22 cellular contexts compared by ENCODE assay signal in the genomic region with DNA sequence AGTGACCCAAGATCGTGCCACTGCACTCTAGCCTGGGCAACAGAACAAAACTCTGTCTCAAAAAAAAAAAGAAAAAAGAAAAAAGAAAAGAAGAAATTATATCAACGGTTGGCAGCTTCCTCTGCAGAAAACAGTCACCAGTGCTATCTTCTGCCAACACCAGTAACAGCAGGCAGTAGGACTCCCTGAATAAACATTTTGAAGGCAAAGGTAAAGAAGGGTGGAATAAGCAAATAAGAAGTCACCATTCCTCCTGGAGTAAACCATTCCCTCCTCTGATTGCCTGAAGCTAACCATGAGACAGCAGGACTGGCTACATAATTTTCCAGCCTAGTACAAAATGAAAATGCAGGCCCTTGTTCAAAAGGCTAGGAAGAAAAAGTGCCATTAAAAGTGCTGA. TPM values are rescaled to one million over a fixed set of nuclear protein-coding genes. Genes with fewer than 3 reads are reported as not detected.
DNase-seq lines count a peak whose midpoint lies in the region; ATAC-seq and TF ChIP-seq lines count a peak whose summit lies in the region.
"Had no signal": no experiment of that assay in that cellular context is flagged by ENCODE, and none has a peak within 500 bp of the region (broad histone marks: within the 10 kb centered on the region; RNA-seq: fewer than 3 reads in every experiment).

No MANE protein-coding gene starts in this region.

- intact Hi-C loops in colonic mucosa (cut with DNase I): no loop called here
- intact Hi-C loops in sigmoid colon (cut with DNase I): no loop called here

- H3K4me3 ChIP-seq in colonic mucosa (no peak overlapping the region), sigmoid colon (no peak overlapping the region)
- H3K4me3 ChIP-seq: esophagus squamous epithelium, psoas muscle, SJSA1, tibial nerve had no signal

- H3K27me3 ChIP-seq in colonic mucosa (no peaks in the 10 kb centered on the region), sigmoid colon (no peaks in the 10 kb centered on the region)
- H3K27me3 ChIP-seq: esophagus squamous epithelium, SJSA1, tibial nerve had no signal

- TF ChIP-seq CTCF in colonic mucosa (IDR thresholded peaks at IDR 0.05) (no peak), sigmoid colon (IDR thresholded peaks at IDR 0.05) (no peak)

- no peak for TF ChIP-seq EP300 in sigmoid colon (IDR thresholded peaks at IDR 0.05)

- 10 to 44% methylated on average over 2 of the region's 2 CpGs for WGBS in sigmoid colon, 2 donors

- H3K9me3 ChIP-seq in colonic mucosa (no peaks in the 10 kb centered on the region), sigmoid colon (no peaks in the 10 kb centered on the region)
- H3K9me3 ChIP-seq: esophagus squamous epithelium, psoas muscle, SJSA1, tibial nerve had no signal

- H3K36me3 ChIP-seq in colonic mucosa (no peaks in the 10 kb centered on the region), sigmoid colon (no peaks in the 10 kb centered on the region)
- H3K36me3 ChIP-seq: esophagus squamous epithelium, SJSA1, tibial nerve had no signal

- peaks cover 7% of the 10 kb centered on the region for H3K4me1 ChIP-seq in colonic mucosa
- H3K4me1 ChIP-seq in sigmoid colon: peaks cover 0 to 22% (median 13%) of the 10 kb centered on the region in 4 donors
- H3K4me1 ChIP-seq: psoas muscle, SJSA1 had no signal

- peak overlapping the region; percentile 86 for H3K27ac ChIP-seq in colonic mucosa
- peak overlapping the region in 3 of 4 donors; percentile 14 to 58 (median 26) for H3K27ac ChIP-seq in sigmoid colon
- H3K27ac ChIP-seq: psoas muscle, SJSA1, tibial nerve had no signal

- TF ChIP-seq POLR2A in sigmoid colon (IDR thresholded peaks at IDR 0.05) (no peak), GM18505 (IDR thresholded peaks at IDR 0.05; ENCODE audit: borderline replicate concordance, extremely low read depth, insufficient read depth, insufficient read length) (no peak)

- ATAC-seq in esophagus mucosa (no peak), GM18505 (IDR thresholded peaks at IDR 0.05; ENCODE audit: unreplicated experiment) (no peak)
- no peak for ATAC-seq in activated CD4-positive, CD25-positive, alpha-beta regulatory T cell treated with anti-CD3 and anti-CD28 coated beads, Interleukin-2, amount 50 U/mL, for 24 hours

- DNase-seq in NCI-H146 (lab: John Stamatoyannopoulos, UW): peak; percentile 6
- DNase-seq in NCI-H146 treated with DMSO at 0.1 percent for 48 hours (lab: John Stamatoyannopoulos, UW; ENCODE audit: unreplicated experiment): no peak
- peak; percentile 9 for DNase-seq in M059J (ENCODE audit: low read depth)
- peak; percentile 52 for DNase-seq in colonic mucosa
- DNase-seq in sigmoid colon: no peak
- DNase-seq: activated CD4-positive, alpha-beta T cell treated with anti-CD3 and anti-CD28 coated beads, Interleukin-2, amount 10 ng/mL, durations not matched to agents 7 days and 5 days; activated naive CD4-positive, alpha-beta T cell treated with Interleukin-2 at 50 U/mL for 16 hours; dermis blood vessel endothelial cell; DMS79 treated with DMSO at 0.1 percent for 48 hours; esophagus squamous epithelium; glutamatergic neuron; H9; immature natural killer cell; Kasumi-1; mesenchymal stem cell; NCI-H1417 treated with DMSO at 0.1 percent for 48 hours had no signal

- H3K9ac ChIP-seq in colonic mucosa (ENCODE audit: low read depth in 2 of 2, low read length in 2 of 2): peak overlapping the region in 1 of 2 donors; percentile 70

RNA-seq across cellular contexts. Expression of gene RNF103, which starts 9.0 kb away (rescaled TPM):
- 6.7 and 14.6 TPM in 2 replicates for total RNA-seq in M059J (2014; rRNA removed; shearing (Covaris generic))
- total RNA-seq in colonic mucosa: 10 to 100 TPM; 41.0 to 58.7 TPM
- 10 to 100 TPM; 36.6 to 45.6 (median 41.0) TPM for total RNA-seq in sigmoid colon
- 10 to 100 TPM; 11.1 to 30.3 (median 12.6) TPM for polyA plus RNA-seq in sigmoid colon
- 12.6 TPM for total RNA-seq in esophagus mucosa

Comparison
In these comparisons a context has a peak if more than half of its experiments do, and no peak if none do; other contexts are left out.
1. DNase-seq: peak in NCI-H146 (single experiment), M059J (single experiment) and colonic mucosa (single experiment); none in NCI-H146 treated with DMSO at 0.1 percent for 48 hours (single experiment) and sigmoid colon (single experiment).